ENCODE assay signal across 11 cellular contexts in genomic region chr17:46139365-46140210, GRCh38. TPM values are rescaled to one million over a fixed set of nuclear protein-coding genes. Genes with fewer than 3 reads are reported as not detected.
DNase-seq lines count a peak whose midpoint lies in the region; ATAC-seq and TF ChIP-seq lines count a peak whose summit lies in the region.
"Had no signal": no experiment of that assay in that cellular context is flagged by ENCODE, and none has a peak within 500 bp of the region (broad histone marks: within the 10 kb centered on the region; RNA-seq: fewer than 3 reads in every experiment).

No MANE protein-coding gene starts in this region.

- no peak for TF ChIP-seq CTCF in Calu3 (IDR thresholded peaks at IDR 0.05; ENCODE audit: unreplicated experiment)

- H3K9me3 Mint-ChIP-seq in Calu3 (ENCODE audit: low read depth, unreplicated experiment): no peaks in the 10 kb centered on the region
- no peaks in the 10 kb centered on the region for H3K9me3 Mint-ChIP-seq in activated naive CD8-positive, alpha-beta T cell treated with anti-CD3 and anti-CD28 coated beads, Interleukin-2, amount 10 ng/mL, durations not matched to agents 7 days and 5 days
- H3K9me3 Mint-ChIP-seq in naive thymus-derived CD8-positive, alpha-beta T cell: no peaks in the 10 kb centered on the region

- DNase-seq in Calu3: no peak
- DNase-seq in MV-4-11 (lab: John Stamatoyannopoulos, UW): peak; percentile 93
- DNase-seq in activated naive CD8-positive, alpha-beta T cell treated with anti-CD3 and anti-CD28 coated beads, Interleukin-2, amount 10 ng/mL, durations not matched to agents 7 days and 5 days: no peak
- DNase-seq in naive thymus-derived CD8-positive, alpha-beta T cell: no peak
- no peak for DNase-seq in left lobe of liver (ENCODE audit: low spot score)
- no peak for DNase-seq in stimulated activated CD4-positive, alpha-beta T cell treated with anti-CD3 and anti-CD28 coated beads, Interleukin-4, amount 100 ng/mL, for 24 hours
- DNase-seq: NCI-H1048, NCI-H526 treated with DMSO at 0.1 percent for 48 hours, T-helper 1 cell had no signal

- CTCF ChIA-PET in Calu3 (lab: Charles Lee): interaction anchor here (0.6 kb wide), 1 partner anchor 53 kb away, joined by 3 read pairs; the partner anchor contains the start of gene KANSL1

- BruUV-seq in Calu3 (replicated peaks; lab: Mats Ljungman, UMichigan): no TSS peak

- H3K36me3 Mint-ChIP-seq in Calu3 (ENCODE audit: insufficient read depth, unreplicated experiment): peaks cover 44% of the 10 kb centered on the region
- H3K36me3 Mint-ChIP-seq in activated naive CD8-positive, alpha-beta T cell treated with anti-CD3 and anti-CD28 coated beads, Interleukin-2, amount 10 ng/mL, durations not matched to agents 7 days and 5 days: peaks cover 38% of the 10 kb centered on the region
- H3K36me3 Mint-ChIP-seq in naive thymus-derived CD8-positive, alpha-beta T cell: peaks cover 0 to 29% (median 0%) of the 10 kb centered on the region in 3 donors

- no peak overlapping the region for H3K4me3 Mint-ChIP-seq in Calu3 (ENCODE audit: low read depth, unreplicated experiment)
- H3K4me3 Mint-ChIP-seq in activated naive CD8-positive, alpha-beta T cell treated with anti-CD3 and anti-CD28 coated beads, Interleukin-2, amount 10 ng/mL, durations not matched to agents 7 days and 5 days: peak overlapping the region; percentile 8
- H3K4me3 Mint-ChIP-seq in naive thymus-derived CD8-positive, alpha-beta T cell: peak overlapping the region in 9 of 10 donors; percentile 23 to 57 (median 35)
- H3K4me3 Mint-ChIP-seq: brain had no signal

- H3K27ac Mint-ChIP-seq in Calu3 (ENCODE audit: unreplicated experiment): peak overlapping the region; percentile 28
- H3K27ac Mint-ChIP-seq in activated naive CD8-positive, alpha-beta T cell treated with anti-CD3 and anti-CD28 coated beads, Interleukin-2, amount 10 ng/mL, durations not matched to agents 7 days and 5 days: no peak overlapping the region
- H3K27ac Mint-ChIP-seq in naive thymus-derived CD8-positive, alpha-beta T cell: peak overlapping the region; percentile 4 to 91 (median 55)

- no peaks in the 10 kb centered on the region for H3K27me3 Mint-ChIP-seq in Calu3 (ENCODE audit: unreplicated experiment)
- no peaks in the 10 kb centered on the region for H3K27me3 Mint-ChIP-seq in activated naive CD8-positive, alpha-beta T cell treated with anti-CD3 and anti-CD28 coated beads, Interleukin-2, amount 10 ng/mL, durations not matched to agents 7 days and 5 days
- no peaks in the 10 kb centered on the region for H3K27me3 Mint-ChIP-seq in naive thymus-derived CD8-positive, alpha-beta T cell
- H3K27me3 Mint-ChIP-seq: brain had no signal

- intact Hi-C loops in Calu3 (cut with micrococcal nuclease; ENCODE audit: unreplicated experiment): loop anchor here (2.0 to 10.0 kb wide), 3 partner anchors 15 to 145 kb away; no protein-coding TSS in a partner anchor

- peaks cover 63% of the 10 kb centered on the region for H3K4me1 Mint-ChIP-seq in Calu3 (ENCODE audit: low read depth, unreplicated experiment)
- H3K4me1 Mint-ChIP-seq in activated naive CD8-positive, alpha-beta T cell treated with anti-CD3 and anti-CD28 coated beads, Interleukin-2, amount 10 ng/mL, durations not matched to agents 7 days and 5 days: peaks cover 69% of the 10 kb centered on the region
- H3K4me1 Mint-ChIP-seq in naive thymus-derived CD8-positive, alpha-beta T cell: peaks cover 57 to 98% (median 92%) of the 10 kb centered on the region in 4 donors

- POLR2A ChIA-PET in activated naive CD8-positive, alpha-beta T cell treated with anti-CD3 and anti-CD28 coated beads, Interleukin-2, amount 10 ng/mL, durations not matched to agents 7 days and 5 days (lab: Charles Lee): no interaction called here
- POLR2A ChIA-PET in naive thymus-derived CD8-positive, alpha-beta T cell (lab: Charles Lee): no interaction called here

- no peak for ATAC-seq in activated naive CD8-positive, alpha-beta T cell treated with anti-CD3 and anti-CD28 coated beads, Interleukin-2, amount 10 ng/mL, durations not matched to agents 7 days and 5 days (ENCODE audit: low read depth)
- no peak for ATAC-seq in naive thymus-derived CD8-positive, alpha-beta T cell
- ATAC-seq in left lobe of liver: no peak
- ATAC-seq in HG03432 (IDR thresholded peaks at IDR 0.05; ENCODE audit: unreplicated experiment): no peak

RNA-seq across cellular contexts. Expression of gene KANSL1, which starts 53.6 kb away (rescaled TPM):
- total RNA-seq in Calu3 (2022) (187 and 190 TPM in 2 replicates), left lobe of liver (23.2 TPM)
- 100 to 1,000 TPM; 132 to 140 TPM for total RNA-seq in activated naive CD8-positive, alpha-beta T cell treated with anti-CD3 and anti-CD28 coated beads, Interleukin-2, amount 10 ng/mL, durations not matched to agents 7 days and 5 days
- 100 to 1,000 TPM; 206 to 208 TPM for total RNA-seq in naive thymus-derived CD8-positive, alpha-beta T cell
- 10 to 100 TPM; 13.1 to 16.6 (median 13.2) TPM for polyA plus RNA-seq in naive thymus-derived CD8-positive, alpha-beta T cell
